8 cellular contexts compared by ENCODE assay signal in genomic region chr10:89609730-89610393, GRCh38. TPM values are rescaled to one million over a fixed set of nuclear protein-coding genes. Genes with fewer than 3 reads are reported as not detected.
DNase-seq lines count a peak whose midpoint lies in the region; ATAC-seq and TF ChIP-seq lines count a peak whose summit lies in the region.

No MANE protein-coding gene starts in this region.

- no peak overlapping the region for H3K4me3 ChIP-seq in Caco-2 (ENCODE audit: low read depth, low read length)
- H3K4me3 ChIP-seq in foreskin fibroblast (ENCODE audit: low read depth in 1 of 2, low read length in 2 of 2), result no peak overlapping the region
- no peak overlapping the region for H3K4me3 ChIP-seq in CD8-positive, alpha-beta T cell (ENCODE audit: low read depth, low read length)

- peaks cover 18% of the 10 kb centered on the region for H3K4me1 ChIP-seq in Caco-2
- no peaks in the 10 kb centered on the region for H3K4me1 ChIP-seq in CD8-positive, alpha-beta T cell (ENCODE audit: insufficient read depth, low read length)

- POLR2A ChIA-PET in Caco-2 (lab: Charles Lee), result interaction anchor here (0.8 to 1.1 kb wide), 2 partner anchors 34 to 91 kb away, joined by 4 to 8 read pairs; partner anchors contain the start of gene KIF20B
- POLR2A ChIA-PET in CD8-positive, alpha-beta T cell (lab: Charles Lee), result no interaction called here

- no peaks in the 10 kb centered on the region for H3K9me3 ChIP-seq in Caco-2
- no peaks in the 10 kb centered on the region for H3K9me3 ChIP-seq in CD8-positive, alpha-beta T cell (ENCODE audit: low read length)

- TF ChIP-seq CTCF in Caco-2 (IDR thresholded peaks at IDR 0.05; ENCODE audit: insufficient read depth in 1 of 2, low read depth in 1 of 2, low read length in 1 of 2, severe bottlenecking in 1 of 2, unreplicated experiment in 1 of 2) (peak in 1 of 2 experiments; percentile 15), foreskin fibroblast (IDR thresholded peaks at IDR 0.05; ENCODE audit: low read depth, low read length) (no peak)
- no peak for TF ChIP-seq CTCF in CD8-positive, alpha-beta T cell (IDR thresholded peaks at IDR 0.05)

- peak; percentile 52 to 66 for DNase-seq in Caco-2
- no peak for DNase-seq in foreskin fibroblast
- no peak for DNase-seq in CD8-positive, alpha-beta T cell
- DNase-seq in activated effector memory CD4-positive, alpha-beta T cell treated with anti-CD3 and anti-CD28 coated beads, Interleukin-2, amount 50 U/mL, for 16 hours, result no peak
- no peak for DNase-seq in natural killer cell treated with Interleukin-12 subunit alpha and Interleukin-12 subunit beta and Interleukin-15 and Interleukin-18, amount 100 ng/mL, for 72 hours (ENCODE audit: low spot score)

- peak; percentile 94 for ATAC-seq in GM18868 (IDR thresholded peaks at IDR 0.05; ENCODE audit: unreplicated experiment)
- peak; percentile 91 for ATAC-seq in HG02571 (IDR thresholded peaks at IDR 0.05; ENCODE audit: unreplicated experiment)
- peak; percentile 97 for ATAC-seq in HG03520 (IDR thresholded peaks at IDR 0.05; ENCODE audit: unreplicated experiment)
- no peak for ATAC-seq in CD8-positive, alpha-beta T cell
- ATAC-seq in natural killer cell treated with Interleukin-12 subunit alpha and Interleukin-12 subunit beta and Interleukin-15 and Interleukin-18, amount 100 ng/mL, for 72 hours, result no peak

- H3K27me3 ChIP-seq in Caco-2 (replicated peaks; ENCODE audit: control insufficient read depth, insufficient read depth, low read length), result no peaks in the 10 kb centered on the region
- no peaks in the 10 kb centered on the region for H3K27me3 ChIP-seq in CD8-positive, alpha-beta T cell (ENCODE audit: insufficient read depth, low read length)

- no peaks in the 10 kb centered on the region for H3K4me1 Mint-ChIP-seq in Caco-2 (ENCODE audit: low read depth, unreplicated experiment)
- peaks cover 3% of the 10 kb centered on the region for H3K4me1 Mint-ChIP-seq in CD8-positive, alpha-beta T cell (ENCODE audit: low read depth)
- no peaks in the 10 kb centered on the region for H3K4me1 Mint-ChIP-seq in natural killer cell treated with Interleukin-12 subunit alpha and Interleukin-12 subunit beta and Interleukin-15 and Interleukin-18, amount 100 ng/mL, for 72 hours (ENCODE audit: low read depth in 2 of 2)

- H3K27ac Mint-ChIP-seq in Caco-2 (ENCODE audit: unreplicated experiment), result peak overlapping the region; percentile 63
- no peak overlapping the region for H3K27ac Mint-ChIP-seq in CD8-positive, alpha-beta T cell
- no peak overlapping the region for H3K27ac Mint-ChIP-seq in natural killer cell treated with Interleukin-12 subunit alpha and Interleukin-12 subunit beta and Interleukin-15 and Interleukin-18, amount 100 ng/mL, for 72 hours

- intact Hi-C loops in Caco-2 (cut with micrococcal nuclease; ENCODE audit: unreplicated experiment), result loop anchor here (1.0 kb wide), 2 partner anchors 33 to 91 kb away; partner anchors contain the start of gene KIF20B
- intact Hi-C loops in CD8-positive, alpha-beta T cell (cut with DNase I, micrococcal nuclease), result no loop called here

- peaks cover 24% of the 10 kb centered on the region for H3K36me3 Mint-ChIP-seq in Caco-2 (ENCODE audit: insufficient read depth, unreplicated experiment)
- no peaks in the 10 kb centered on the region for H3K36me3 Mint-ChIP-seq in CD8-positive, alpha-beta T cell
- H3K36me3 Mint-ChIP-seq in natural killer cell treated with Interleukin-12 subunit alpha and Interleukin-12 subunit beta and Interleukin-15 and Interleukin-18, amount 100 ng/mL, for 72 hours, result no peaks in the 10 kb centered on the region

- no peaks in the 10 kb centered on the region for H3K9me3 Mint-ChIP-seq in Caco-2 (ENCODE audit: unreplicated experiment)
- no peaks in the 10 kb centered on the region for H3K9me3 Mint-ChIP-seq in CD8-positive, alpha-beta T cell
- no peaks in the 10 kb centered on the region for H3K9me3 Mint-ChIP-seq in natural killer cell treated with Interleukin-12 subunit alpha and Interleukin-12 subunit beta and Interleukin-15 and Interleukin-18, amount 100 ng/mL, for 72 hours

- H3K36me3 ChIP-seq in Caco-2 (ENCODE audit: control insufficient read depth, insufficient read depth, low read length), result no peaks in the 10 kb centered on the region
- no peaks in the 10 kb centered on the region for H3K36me3 ChIP-seq in CD8-positive, alpha-beta T cell (ENCODE audit: insufficient read depth, low read length)

- no TSS peak for BruUV-seq in Caco-2 (replicated peaks; lab: Mats Ljungman, UMichigan)

- CTCF ChIA-PET in Caco-2 (lab: Charles Lee), result interaction anchor here (0.5 to 1.2 kb wide), 3 partner anchors 36 to 257 kb away, joined by 3 to 11 read pairs (median 3); partner anchors contain the start of gene KIF20B
- CTCF ChIA-PET in CD8-positive, alpha-beta T cell (lab: Charles Lee), result no interaction called here

- no peak overlapping the region for H3K27ac ChIP-seq in CD8-positive, alpha-beta T cell (ENCODE audit: low read depth, low read length)

- H3K27me3 Mint-ChIP-seq in Caco-2 (ENCODE audit: insufficient read depth, unreplicated experiment), result no peaks in the 10 kb centered on the region
- H3K27me3 Mint-ChIP-seq in CD8-positive, alpha-beta T cell (ENCODE audit: low read depth), result no peaks in the 10 kb centered on the region
- no peaks in the 10 kb centered on the region for H3K27me3 Mint-ChIP-seq in natural killer cell treated with Interleukin-12 subunit alpha and Interleukin-12 subunit beta and Interleukin-15 and Interleukin-18, amount 100 ng/mL, for 72 hours

- H3K4me3 Mint-ChIP-seq in Caco-2 (ENCODE audit: unreplicated experiment), result no peak overlapping the region
- H3K4me3 Mint-ChIP-seq in CD8-positive, alpha-beta T cell, result no peak overlapping the region
- no peak overlapping the region for H3K4me3 Mint-ChIP-seq in natural killer cell treated with Interleukin-12 subunit alpha and Interleukin-12 subunit beta and Interleukin-15 and Interleukin-18, amount 100 ng/mL, for 72 hours

RNA-seq across cellular contexts. Expression of gene PANK1, which starts 35.2 kb away (rescaled TPM):
- total RNA-seq in Caco-2 (2022), result 22.7 and 24.0 TPM in 2 replicates
- total RNA-seq in CD8-positive, alpha-beta T cell, result under 1 TPM; 0.08 to 0.28 TPM
- 10 to 100 TPM in 1 of 2 donors, 1 to 10 TPM in 1; 4.5 to 10.5 TPM for total RNA-seq in natural killer cell treated with Interleukin-12 subunit alpha and Interleukin-12 subunit beta and Interleukin-15 and Interleukin-18, amount 100 ng/mL, for 72 hours

Comparison
In these comparisons a context has a peak if more than half of its experiments do, and no peak if none do; other contexts are left out.
1. DNase-seq: peak in Caco-2 (2 of 2); none in foreskin fibroblast (0 of 2), CD8-positive, alpha-beta T cell (0 of 7), activated effector memory CD4-positive, alpha-beta T cell treated with anti-CD3 and anti-CD28 coated beads, Interleukin-2, amount 50 U/mL, for 16 hours (single experiment) and natural killer cell treated with Interleukin-12 subunit alpha and Interleukin-12 subunit beta and Interleukin-15 and Interleukin-18, amount 100 ng/mL, for 72 hours (single experiment).
2. ATAC-seq: peak in GM18868 (single experiment), HG02571 (single experiment) and HG03520 (single experiment); none in CD8-positive, alpha-beta T cell (single experiment) and natural killer cell treated with Interleukin-12 subunit alpha and Interleukin-12 subunit beta and Interleukin-15 and Interleukin-18, amount 100 ng/mL, for 72 hours (0 of 2).
3. RNA of gene PANK1, which starts 35.2 kb away (total RNA-seq): 22.7 to 24.0 TPM in Caco-2 and 4.5 to 10.5 TPM in natural killer cell treated with Interleukin-12 subunit alpha and Interleukin-12 subunit beta and Interleukin-15 and Interleukin-18, amount 100 ng/mL, for 72 hours; 0.08 to 0.28 TPM in CD8-positive, alpha-beta T cell; every median in the first group is over 4 times any median in the second.